In genomic region chr2:74275228-74275627, GRCh38 we compare ENCODE assay signal across 30 cellular contexts.
"Had no signal": no experiment of that assay in that cellular context is flagged by ENCODE, and none has a peak within 500 bp of the region (broad histone marks: within the 10 kb centered on the region; RNA-seq: fewer than 3 reads in every experiment).

No MANE protein-coding gene starts in this region.

- H3K4me1 ChIP-seq: psoas muscle, right lobe of liver, sigmoid colon, suprapubic skin, testis, tibial nerve, upper lobe of left lung, vagina had no signal

- H3K4me3 ChIP-seq: ovary, psoas muscle, right lobe of liver, sigmoid colon, suprapubic skin, testis, tibial nerve, upper lobe of left lung, vagina had no signal

- ATAC-seq: naive thymus-derived CD8-positive, alpha-beta T cell; natural killer cell treated with Interleukin-12 subunit alpha and Interleukin-12 subunit beta and Interleukin-15 and Interleukin-18, amount 100 ng/mL, for 72 hours; psoas muscle; right cardiac atrium; right lobe of liver; stimulated activated effector memory CD8-positive, alpha-beta T cell treated with anti-CD3 and anti-CD28 coated beads, Interleukin-12 subunit alpha, Interleukin-12 subunit beta, amount 100 ng/mL, for 72 hours; stimulated activated naive CD8-positive, alpha-beta T cell treated with anti-CD3 and anti-CD28 coated beads, Interleukin-15, amount 100 ng/mL, for 72 hours; stimulated activated naive CD8-positive, alpha-beta T cell treated with anti-CD3 and anti-CD28 coated beads, Interleukin-15, Interleukin-2, amounts not matched to agents 100 U/mL and 50 U/mL, for 24 hours had no signal

- H3K9me3 Mint-ChIP-seq: naive thymus-derived CD8-positive, alpha-beta T cell; natural killer cell treated with Interleukin-12 subunit alpha and Interleukin-12 subunit beta and Interleukin-15 and Interleukin-18, amount 100 ng/mL, for 72 hours; nephron progenitor cell; neural crest cell; stimulated activated effector memory CD8-positive, alpha-beta T cell treated with anti-CD3 and anti-CD28 coated beads, Interleukin-12 subunit alpha, Interleukin-12 subunit beta, amount 100 ng/mL, for 72 hours; stimulated activated naive CD8-positive, alpha-beta T cell treated with anti-CD3 and anti-CD28 coated beads, Interleukin-15, amount 100 ng/mL, for 72 hours had no signal

- H3K27me3 Mint-ChIP-seq: naive thymus-derived CD8-positive, alpha-beta T cell; natural killer cell treated with Interleukin-12 subunit alpha and Interleukin-12 subunit beta and Interleukin-15 and Interleukin-18, amount 100 ng/mL, for 72 hours; stimulated activated naive CD8-positive, alpha-beta T cell treated with anti-CD3 and anti-CD28 coated beads, Interleukin-15, amount 100 ng/mL, for 72 hours had no signal

- H3K27ac ChIP-seq: neutrophil, ovary, parathyroid adenoma, psoas muscle, right lobe of liver, sigmoid colon, suprapubic skin, testis, tibial nerve, upper lobe of left lung, vagina had no signal

- H3K36me3 ChIP-seq: neutrophil, ovary, right lobe of liver, sigmoid colon, suprapubic skin, upper lobe of left lung, vagina had no signal

- DNase-seq: naive thymus-derived CD8-positive, alpha-beta T cell; nephron progenitor cell; nucleus accumbens; ovary; posterior cingulate gyrus; psoas muscle; right cardiac atrium; right lobe of liver; sigmoid colon; small intestine; stimulated activated CD4-positive, alpha-beta T cell treated with anti-CD3 and anti-CD28 coated beads, Interleukin-15, amount 100 ng/mL, for 24 hours; stimulated activated CD4-positive, alpha-beta T cell treated with anti-CD3 and anti-CD28 coated beads, Interleukin-2, amount 100 ng/mL, for 24 hours; stimulated activated CD4-positive, alpha-beta T cell treated with anti-CD3 and anti-CD28 coated beads, Interleukin-2, amount 100 ng/mL, for 48 hours; stimulated activated CD4-positive, alpha-beta T cell treated with anti-CD3 and anti-CD28 coated beads, Interleukin-4, amount 100 ng/mL, for 24 hours; stimulated activated naive CD4-positive, alpha-beta T cell; stimulated activated naive CD8-positive, alpha-beta T cell treated with anti-CD3 and anti-CD28 coated beads, Interleukin-15, amount 100 ng/mL, for 72 hours; stimulated activated naive CD8-positive, alpha-beta T cell treated with anti-CD3 and anti-CD28 coated beads, Interleukin-15, Interleukin-2, amounts not matched to agents 100 U/mL and 50 U/mL, for 24 hours; substantia nigra; testis; trophoblast cell; upper lobe of left lung had no signal

- H3K27ac Mint-ChIP-seq: natural killer cell treated with Interleukin-12 subunit alpha and Interleukin-12 subunit beta and Interleukin-15 and Interleukin-18, amount 100 ng/mL, for 72 hours; nephron progenitor cell; progenitor cell of endocrine pancreas; stimulated activated effector memory CD8-positive, alpha-beta T cell treated with anti-CD3 and anti-CD28 coated beads, Interleukin-12 subunit alpha, Interleukin-12 subunit beta, amount 100 ng/mL, for 72 hours; stimulated activated naive CD8-positive, alpha-beta T cell treated with anti-CD3 and anti-CD28 coated beads, Interleukin-15, amount 100 ng/mL, for 72 hours had no signal

- H3K9me3 ChIP-seq: neutrophil, ovary, psoas muscle, right lobe of liver, sigmoid colon, suprapubic skin, testis, tibial nerve, upper lobe of left lung, vagina had no signal

- H3K4me3 Mint-ChIP-seq: naive thymus-derived CD8-positive, alpha-beta T cell; natural killer cell treated with Interleukin-12 subunit alpha and Interleukin-12 subunit beta and Interleukin-15 and Interleukin-18, amount 100 ng/mL, for 72 hours; nephron progenitor cell; neural crest cell; stimulated activated effector memory CD8-positive, alpha-beta T cell treated with anti-CD3 and anti-CD28 coated beads, Interleukin-12 subunit alpha, Interleukin-12 subunit beta, amount 100 ng/mL, for 72 hours; stimulated activated naive CD8-positive, alpha-beta T cell treated with anti-CD3 and anti-CD28 coated beads, Interleukin-15, amount 100 ng/mL, for 72 hours had no signal

- FAIRE-seq: small intestine had no signal

- H3K4me1 Mint-ChIP-seq: neural crest cell; stimulated activated effector memory CD8-positive, alpha-beta T cell treated with anti-CD3 and anti-CD28 coated beads, Interleukin-12 subunit alpha, Interleukin-12 subunit beta, amount 100 ng/mL, for 72 hours; stimulated activated naive CD8-positive, alpha-beta T cell treated with anti-CD3 and anti-CD28 coated beads, Interleukin-15, amount 100 ng/mL, for 72 hours had no signal

- H3K27me3 ChIP-seq: neutrophil, ovary, right lobe of liver, sigmoid colon, suprapubic skin, testis, tibial nerve, upper lobe of left lung, vagina had no signal

- H3K36me3 Mint-ChIP-seq: natural killer cell treated with Interleukin-12 subunit alpha and Interleukin-12 subunit beta and Interleukin-15 and Interleukin-18, amount 100 ng/mL, for 72 hours; stimulated activated effector memory CD8-positive, alpha-beta T cell treated with anti-CD3 and anti-CD28 coated beads, Interleukin-12 subunit alpha, Interleukin-12 subunit beta, amount 100 ng/mL, for 72 hours had no signal
